ENCODE assay signal across 28 cellular contexts in genomic region chr20:43686820-43687219, GRCh38. TPM values are rescaled to one million over a fixed set of nuclear protein-coding genes. Genes with fewer than 3 reads are reported as not detected.
DNase-seq lines count a peak whose midpoint lies in the region; TF ChIP-seq lines count a peak whose summit lies in the region.
"Had no signal": no experiment of that assay in that cellular context is flagged by ENCODE, and none has a peak within 500 bp of the region (broad histone marks: within the 10 kb centered on the region; RNA-seq: fewer than 3 reads in every experiment).

No MANE protein-coding gene starts in this region.

- H3K4me2 ChIP-seq in KMS-11: no peak overlapping the region

- H3K9me3 Mint-ChIP-seq in mesothelial cell of epicardium: no peaks in the 10 kb centered on the region
- H3K9me3 Mint-ChIP-seq: T-cell had no signal

- H3K4me3 ChIP-seq in KMS-11 (IDR thresholded peaks at IDR 0.05; ENCODE audit: insufficient read depth, low read depth, low read length): no peak overlapping the region
- H3K4me3 ChIP-seq: GM23248, K562 had no signal

- no peak overlapping the region for H3K4me3 Mint-ChIP-seq in mesothelial cell of epicardium
- H3K4me3 Mint-ChIP-seq: CD14-positive monocyte, T-cell had no signal

- H3K27ac Mint-ChIP-seq in mesothelial cell of epicardium: peak overlapping the region; percentile 6
- H3K27ac Mint-ChIP-seq: T-cell had no signal

- H2AFZ ChIP-seq in KMS-11 (ENCODE audit: low read depth): no peak overlapping the region
- H2AFZ ChIP-seq: GM23248 had no signal

- no peaks in the 10 kb centered on the region for H3K27me3 Mint-ChIP-seq in mesothelial cell of epicardium (ENCODE audit: low read depth)
- H3K27me3 Mint-ChIP-seq: T-cell had no signal

- no peaks in the 10 kb centered on the region for H3K36me3 Mint-ChIP-seq in mesothelial cell of epicardium
- H3K36me3 Mint-ChIP-seq: T-cell had no signal

- DNase-seq in RWPE1 (ENCODE audit: low spot score) (no peak), mesothelial cell of epicardium (ENCODE audit: low spot score in 2 of 2, unreplicated experiment in 2 of 2) (no peak), HEK293T (ENCODE audit: extremely low spot score) (no peak), NCI-H345 treated with DMSO at 0.1 percent for 48 hours (lab: John Stamatoyannopoulos, UW; ENCODE audit: unreplicated experiment) (no peak), iPS-NIHi11 (ENCODE audit: low spot score) (no peak), globus pallidus (ENCODE audit: low spot score) (no peak)
- DNase-seq: Calu3, GM23248, H7, MV-4-11, NCI-H1105, NCI-H146, NCI-H1930, NCI-H2107, NCI-H446, NCI-H526, OCI-M1, SHP77, T-cell had no signal

- no peaks in the 10 kb centered on the region for H3K27me3 ChIP-seq in KMS-11 (ENCODE audit: insufficient read depth, low read depth)

- H3K9ac ChIP-seq in KMS-11: no peak overlapping the region
- H3K9ac ChIP-seq: GM23248 had no signal

- H3K4me1 Mint-ChIP-seq in mesothelial cell of epicardium: no peaks in the 10 kb centered on the region

- H4K20me1 ChIP-seq in KMS-11 (ENCODE audit: insufficient read depth): no peaks in the 10 kb centered on the region

- TF ChIP-seq CTCF in KMS-11 (conservative IDR thresholded peaks at IDR 0.05; ENCODE audit: low read depth, low read length) (no peak), RWPE1 (conservative IDR thresholded peaks at IDR 0.05; ENCODE audit: low read depth) (no peak), mesothelial cell of epicardium (IDR thresholded peaks at IDR 0.05; ENCODE audit: unreplicated experiment) (no peak)

- peaks cover 90% of the 10 kb centered on the region for H3K4me1 ChIP-seq in KMS-11 (ENCODE audit: low read depth, poor library complexity, severe bottlenecking)

- peaks cover 32% of the 10 kb centered on the region for H3K36me3 ChIP-seq in KMS-11 (ENCODE audit: insufficient read depth)

- peak overlapping the region; percentile 25; the same call in 1 of the 2 replicates for H3K27ac ChIP-seq in KMS-11
- peak overlapping the region; percentile 5; the same call in 1 of the 2 replicates for H3K27ac ChIP-seq in RWPE1
- H3K27ac ChIP-seq: GM23248 had no signal

- peaks cover 60% of the 10 kb centered on the region for H3K79me2 ChIP-seq in KMS-11 (ENCODE audit: insufficient read depth, low read depth)

- CTCF ChIA-PET in RWPE1 (lab: Yijun Ruan, JAX) (interaction anchor here (0.6 kb wide), 1 partner anchor 397 kb away, joined by 4 read pairs; no protein-coding TSS in a partner anchor), HEK293T (lab: Yijun Ruan, JAX) (no interaction called here)

- POLR2A ChIA-PET in RWPE1 (lab: Yijun Ruan, JAX; ENCODE audit: low non-redundant PET): no interaction called here
- POLR2A ChIA-PET in HEK293T (lab: Yijun Ruan, JAX): interaction anchor here (1.0 kb wide), 1 partner anchor 19 kb away, joined by 3 read pairs; no protein-coding TSS in a partner anchor

TF ChIP-seq in HEK293T, 16 proteins besides CTCF, POLR2A, EP300 and RAD21:
- TF ChIP-seq ZNF384 (IDR thresholded peaks at IDR 0.05): no peak
- TF ChIP-seq FOXK2 (IDR thresholded peaks at IDR 0.05): no peak
- TF ChIP-seq L3MBTL2 (conservative IDR thresholded peaks at IDR 0.05): no peak
- no peak for TF ChIP-seq SUZ12 (IDR thresholded peaks at IDR 0.05)
- no peak for TF ChIP-seq SP1 (IDR thresholded peaks at IDR 0.05)
TF ChIP-seq in HEK293T: peak in this region for 0.

RNA-seq across cellular contexts. Expression of gene MYBL2, which starts 19.9 kb away (rescaled TPM):
- 22.8 to 26.8 TPM (median 24.3 TPM) in 3 replicates for total RNA-seq in mesothelial cell of epicardium

RNA-seq across cellular contexts. Expression of gene GTSF1L, which starts 40.0 kb away (rescaled TPM):
- total RNA-seq in mesothelial cell of epicardium: not detected in 3 replicates
- total RNA-seq: A673, Calu3, GM23248, H7, HepG2, HT1080, K562, LHCN-M2, MCF 10A, SK-MEL-5 had no signal
